In genomic region chr21:21063828-21064227, GRCh38 we compare ENCODE assay signal across 2 cellular contexts.
TF ChIP-seq lines count a peak whose summit lies in the region.

No MANE protein-coding gene starts in this region.

TF ChIP-seq in WTC11, 78 proteins besides CTCF, POLR2A, EP300 and RAD21:
- TF ChIP-seq E2F4 (CRISPR knock-in tag; IDR thresholded peaks at IDR 0.05; ENCODE audit: borderline replicate concordance, low read depth) (no peak), CBFB (CRISPR knock-in tag; IDR thresholded peaks at IDR 0.05; ENCODE audit: low read depth) (no peak), ZSCAN18 (CRISPR knock-in tag; IDR thresholded peaks at IDR 0.05) (no peak), FOXP1 (CRISPR knock-in tag; IDR thresholded peaks at IDR 0.05; ENCODE audit: borderline replicate concordance) (no peak), TEAD1 (CRISPR knock-in tag; IDR thresholded peaks at IDR 0.05) (no peak), NFATC4 (CRISPR knock-in tag; IDR thresholded peaks at IDR 0.05) (no peak)

TF ChIP-seq in HepG2, 621 proteins besides CTCF, POLR2A, EP300 and RAD21:
- TF ChIP-seq NFATC3 (CRISPR knock-in tag; IDR thresholded peaks at IDR 0.05) (no peak), CREB1 (IDR thresholded peaks at IDR 0.05) (no peak), CREB1 (CRISPR knock-in tag; IDR thresholded peaks at IDR 0.05) (no peak), SALL2 (CRISPR knock-in tag; IDR thresholded peaks at IDR 0.05) (no peak), ESRRA (CRISPR knock-in tag; IDR thresholded peaks at IDR 0.05; ENCODE audit: low read depth) (no peak), ZNF335 (CRISPR knock-in tag; IDR thresholded peaks at IDR 0.05) (no peak), ISX (CRISPR knock-in tag; conservative IDR thresholded peaks at IDR 0.05) (no peak), SPEN (CRISPR knock-in tag; IDR thresholded peaks at IDR 0.05; ENCODE audit: low read depth) (no peak), DR1 (CRISPR knock-in tag; IDR thresholded peaks at IDR 0.05) (no peak), ZNF382 (CRISPR knock-in tag; IDR thresholded peaks at IDR 0.05; ENCODE audit: borderline replicate concordance) (no peak), IKZF5 (CRISPR knock-in tag; IDR thresholded peaks at IDR 0.05) (no peak), RFX3 (CRISPR knock-in tag; IDR thresholded peaks at IDR 0.05) (no peak), ZNF205 (CRISPR knock-in tag; IDR thresholded peaks at IDR 0.05) (no peak), MTF1 (CRISPR knock-in tag; IDR thresholded peaks at IDR 0.05) (no peak), ZNF556 (CRISPR knock-in tag; IDR thresholded peaks at IDR 0.05; ENCODE audit: borderline replicate concordance) (no peak), BRD4 (CRISPR knock-in tag; IDR thresholded peaks at IDR 0.05) (no peak), RORA (CRISPR knock-in tag; IDR thresholded peaks at IDR 0.05) (no peak)
- TF ChIP-seq, protein P1, sequence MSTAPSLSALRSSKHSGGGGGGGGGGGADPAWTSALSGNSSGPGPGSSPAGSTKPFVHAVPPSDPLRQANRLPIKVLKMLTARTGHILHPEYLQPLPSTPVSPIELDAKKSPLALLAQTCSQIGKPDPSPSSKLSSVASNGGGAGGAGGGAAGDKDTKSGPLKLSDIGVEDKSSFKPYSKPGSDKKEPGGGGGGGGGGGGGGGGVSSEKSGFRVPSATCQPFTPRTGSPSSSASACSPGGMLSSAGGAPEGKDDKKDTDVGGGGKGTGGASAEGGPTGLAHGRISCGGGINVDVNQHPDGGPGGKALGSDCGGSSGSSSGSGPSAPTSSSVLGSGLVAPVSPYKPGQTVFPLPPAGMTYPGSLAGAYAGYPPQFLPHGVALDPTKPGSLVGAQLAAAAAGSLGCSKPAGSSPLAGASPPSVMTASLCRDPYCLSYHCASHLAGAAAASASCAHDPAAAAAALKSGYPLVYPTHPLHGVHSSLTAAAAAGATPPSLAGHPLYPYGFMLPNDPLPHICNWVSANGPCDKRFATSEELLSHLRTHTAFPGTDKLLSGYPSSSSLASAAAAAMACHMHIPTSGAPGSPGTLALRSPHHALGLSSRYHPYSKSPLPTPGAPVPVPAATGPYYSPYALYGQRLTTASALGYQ (CRISPR knock-in tag; IDR thresholded peaks at IDR 0.05) = no peak
- TF ChIP-seq, protein P2, sequence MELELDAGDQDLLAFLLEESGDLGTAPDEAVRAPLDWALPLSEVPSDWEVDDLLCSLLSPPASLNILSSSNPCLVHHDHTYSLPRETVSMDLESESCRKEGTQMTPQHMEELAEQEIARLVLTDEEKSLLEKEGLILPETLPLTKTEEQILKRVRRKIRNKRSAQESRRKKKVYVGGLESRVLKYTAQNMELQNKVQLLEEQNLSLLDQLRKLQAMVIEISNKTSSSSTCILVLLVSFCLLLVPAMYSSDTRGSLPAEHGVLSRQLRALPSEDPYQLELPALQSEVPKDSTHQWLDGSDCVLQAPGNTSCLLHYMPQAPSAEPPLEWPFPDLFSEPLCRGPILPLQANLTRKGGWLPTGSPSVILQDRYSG (CRISPR knock-in tag; IDR thresholded peaks at IDR 0.05) = no peak
- TF ChIP-seq, protein P3, sequence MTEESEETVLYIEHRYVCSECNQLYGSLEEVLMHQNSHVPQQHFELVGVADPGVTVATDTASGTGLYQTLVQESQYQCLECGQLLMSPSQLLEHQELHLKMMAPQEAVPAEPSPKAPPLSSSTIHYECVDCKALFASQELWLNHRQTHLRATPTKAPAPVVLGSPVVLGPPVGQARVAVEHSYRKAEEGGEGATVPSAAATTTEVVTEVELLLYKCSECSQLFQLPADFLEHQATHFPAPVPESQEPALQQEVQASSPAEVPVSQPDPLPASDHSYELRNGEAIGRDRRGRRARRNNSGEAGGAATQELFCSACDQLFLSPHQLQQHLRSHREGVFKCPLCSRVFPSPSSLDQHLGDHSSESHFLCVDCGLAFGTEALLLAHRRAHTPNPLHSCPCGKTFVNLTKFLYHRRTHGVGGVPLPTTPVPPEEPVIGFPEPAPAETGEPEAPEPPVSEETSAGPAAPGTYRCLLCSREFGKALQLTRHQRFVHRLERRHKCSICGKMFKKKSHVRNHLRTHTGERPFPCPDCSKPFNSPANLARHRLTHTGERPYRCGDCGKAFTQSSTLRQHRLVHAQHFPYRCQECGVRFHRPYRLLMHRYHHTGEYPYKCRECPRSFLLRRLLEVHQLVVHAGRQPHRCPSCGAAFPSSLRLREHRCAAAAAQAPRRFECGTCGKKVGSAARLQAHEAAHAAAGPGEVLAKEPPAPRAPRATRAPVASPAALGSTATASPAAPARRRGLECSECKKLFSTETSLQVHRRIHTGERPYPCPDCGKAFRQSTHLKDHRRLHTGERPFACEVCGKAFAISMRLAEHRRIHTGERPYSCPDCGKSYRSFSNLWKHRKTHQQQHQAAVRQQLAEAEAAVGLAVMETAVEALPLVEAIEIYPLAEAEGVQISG (CRISPR knock-in tag; IDR thresholded peaks at IDR 0.05) = no peak
